In the genomic region with DNA sequence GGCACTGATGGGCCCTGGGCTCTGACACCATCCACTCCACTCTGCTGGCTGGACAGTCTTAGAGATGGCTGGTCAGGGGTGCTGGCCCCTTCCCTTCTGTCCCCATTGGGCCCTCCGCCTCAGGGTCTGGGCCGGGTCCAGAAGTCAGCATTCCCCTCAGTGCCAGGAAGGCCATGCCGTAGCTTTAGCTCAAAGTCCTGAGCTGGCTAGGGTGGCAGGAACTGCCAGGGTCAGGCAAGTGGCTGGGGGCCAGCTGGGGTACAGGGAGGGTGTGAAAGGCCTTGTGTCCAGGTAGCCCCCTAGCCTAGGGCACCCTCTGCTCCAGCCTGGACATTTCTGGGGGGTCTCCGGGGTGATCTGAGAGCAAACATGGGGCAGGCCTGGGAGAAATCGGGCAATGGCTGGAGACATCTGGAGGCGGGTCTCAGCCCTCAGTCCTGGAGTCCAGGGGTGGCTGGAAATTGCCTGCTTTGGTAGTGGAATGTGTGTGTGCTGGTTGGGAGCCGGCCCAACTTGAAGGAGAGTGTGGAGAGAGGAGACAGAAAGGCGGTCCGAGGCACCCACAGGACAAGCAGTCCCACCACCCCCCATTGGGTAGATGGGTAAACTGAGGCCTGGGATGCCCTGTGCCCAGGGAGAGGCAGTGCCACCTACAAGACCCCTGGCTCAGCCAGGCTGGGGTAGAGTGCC, we compare ENCODE assay signal across 10 cellular contexts. TPM values are rescaled to one million over a fixed set of nuclear protein-coding genes. Genes with fewer than 3 reads are reported as not detected.
DNase-seq lines count a peak whose midpoint lies in the region; ATAC-seq and TF ChIP-seq lines count a peak whose summit lies in the region.
"Had no signal": no experiment of that assay in that cellular context is flagged by ENCODE, and none has a peak within 500 bp of the region (broad histone marks: within the 10 kb centered on the region; RNA-seq: fewer than 3 reads in every experiment).

No MANE protein-coding gene starts in this region.

- peak overlapping the region; percentile 44 for H3K9ac ChIP-seq in neuronal stem cell (ENCODE audit: low read depth, low read length, poor library complexity)

- H3K4me1 ChIP-seq in Panc1 (ENCODE audit: control insufficient read depth, insufficient read depth, low read length) (peaks cover 34% of the 10 kb centered on the region), esophagus squamous epithelium (peaks cover 0 to 28% (median 6%) of the 10 kb centered on the region in 3 donors), neuronal stem cell (ENCODE audit: control insufficient read depth in 2 of 2, insufficient read depth in 1 of 2, low read depth in 1 of 2, low read length in 2 of 2) (peaks cover 6 to 7% of the 10 kb centered on the region in 2 donors)
- H3K4me1 ChIP-seq: Caco-2 had no signal

- no peak overlapping the region for H4K91ac ChIP-seq in neuronal stem cell (ENCODE audit: low read depth, low read length, poor library complexity)

- peak overlapping the region; percentile 78 for H2BK5ac ChIP-seq in neuronal stem cell (ENCODE audit: low read length)

- no peak overlapping the region for H2AK5ac ChIP-seq in neuronal stem cell (ENCODE audit: low read depth, low read length)

- peak; percentile 46 for ATAC-seq in Panc1

- no peak overlapping the region for H4K8ac ChIP-seq in neuronal stem cell (ENCODE audit: low read depth, low read length)

- H3K4ac ChIP-seq in neuronal stem cell (ENCODE audit: low read length) = no peak overlapping the region

- TF ChIP-seq CTCF in Panc1 (IDR thresholded peaks at IDR 0.05) = no peak
- TF ChIP-seq CTCF in esophagus squamous epithelium (IDR thresholded peaks at IDR 0.05) = no peak

- no peak overlapping the region for H2AFZ ChIP-seq in neuronal stem cell (ENCODE audit: low read length)

- H3K23ac ChIP-seq in neuronal stem cell (ENCODE audit: low read depth, low read length, poor library complexity) = no peak overlapping the region

- intact Hi-C loops in Panc1 (cut with micrococcal nuclease; ENCODE audit: unreplicated experiment) = no loop called here
- intact Hi-C loops in esophagus squamous epithelium (cut with DNase I) = no loop called here

- no peak overlapping the region for H3K4me2 ChIP-seq in neuronal stem cell (ENCODE audit: insufficient read depth, low read length, poor library complexity, severe bottlenecking)

- H2BK12ac ChIP-seq in neuronal stem cell (ENCODE audit: low read length) = peak overlapping the region; percentile 58

- H3K36me3 ChIP-seq in Panc1 (ENCODE audit: control insufficient read depth, insufficient read depth, low read length) (no peaks in the 10 kb centered on the region), esophagus squamous epithelium (no peaks in the 10 kb centered on the region), neuronal stem cell (replicated peaks in 1 of 2; ENCODE audit: control insufficient read depth in 2 of 2, insufficient read depth in 2 of 2, low read length in 2 of 2) (no peaks in the 10 kb centered on the region)

- H3K27ac ChIP-seq in Panc1 (ENCODE audit: low read length) = peak overlapping the region; percentile 76
- H3K27ac ChIP-seq in esophagus squamous epithelium = peak overlapping the region in 3 of 4 donors; percentile 7 to 72 (median 54)
- H3K27ac ChIP-seq in neuronal stem cell (replicated peaks; ENCODE audit: low read length) = no peak overlapping the region

- CTCF ChIA-PET in Panc1 (lab: Charles Lee) = no interaction called here

- H3K9me3 ChIP-seq in Panc1 (ENCODE audit: control insufficient read depth, insufficient read depth, low read depth, low read length) = no peaks in the 10 kb centered on the region
- no peaks in the 10 kb centered on the region for H3K9me3 ChIP-seq in esophagus squamous epithelium
- no peaks in the 10 kb centered on the region for H3K9me3 ChIP-seq in neuronal stem cell (replicated peaks in 1 of 2; ENCODE audit: control insufficient read depth in 2 of 2, insufficient read depth in 1 of 2, low read depth in 1 of 2, low read length in 2 of 2)
- H3K9me3 ChIP-seq: Caco-2 had no signal

- no peaks in the 10 kb centered on the region for H3K27me3 ChIP-seq in Panc1 (ENCODE audit: control insufficient read depth, insufficient read depth, low read length)
- H3K27me3 ChIP-seq in esophagus squamous epithelium = peaks cover 0 to 21% (median 0%) of the 10 kb centered on the region in 4 donors
- no peaks in the 10 kb centered on the region for H3K27me3 ChIP-seq in neuronal stem cell (ENCODE audit: control insufficient read depth in 3 of 3, insufficient read depth in 3 of 3, low read depth in 1 of 3, low read length in 3 of 3)

- H2BK15ac ChIP-seq in neuronal stem cell (ENCODE audit: low read length) = no peak overlapping the region

- 57 to 60% methylated on average over 1 to 4 of the region's 9 CpGs for WGBS in esophagus squamous epithelium, 2 donors
- no CpG with 5 or more reads among the region's 9 CpGs for WGBS in neuronal stem cell (ENCODE audit: extremely low coverage in 2 of 2, insufficient read length in 2 of 2, insufficient replicate concordance in 1 of 2), 2 donors

- H3K4me3 ChIP-seq in Panc1 (ENCODE audit: low read depth in 2 of 2, low read length in 2 of 2) (no peak overlapping the region), esophagus squamous epithelium (no peak overlapping the region), neuronal stem cell (ENCODE audit: low read length in 2 of 2) (no peak overlapping the region)

- TF ChIP-seq POLR2A in esophagus squamous epithelium (IDR thresholded peaks at IDR 0.05) = no peak

- DNase-seq in EH (ENCODE audit: low read depth) (peak; percentile 3), Panc1 (ENCODE audit: low read depth, low spot score) (no peak), esophagus squamous epithelium (lab: John Stamatoyannopoulos, UW) (no peak), neuronal stem cell (ENCODE audit: low spot score) (no peak), DMS114 treated with DMSO at 0.1 percent for 48 hours (lab: John Stamatoyannopoulos, UW; ENCODE audit: unreplicated experiment) (no peak), superior temporal gyrus (ENCODE audit: extremely low spot score) (no peak), AG08395 (ENCODE audit: low spot score) (no peak), NCI-H526 (lab: John Stamatoyannopoulos, UW) (no peak)
- DNase-seq: NK-92 treated with Interleukin-12 subunit alpha and Interleukin-12 subunit beta, amount 100 ng/mL, for 24 hours had no signal

- POLR2A ChIA-PET in Panc1 (lab: Charles Lee) = no interaction called here

- no TSS peak for BruUV-seq in Panc1 (replicated peaks; lab: Mats Ljungman, UMichigan)

- H3K14ac ChIP-seq in neuronal stem cell (ENCODE audit: low read length) = peak overlapping the region; percentile 82

- peak overlapping the region; percentile 76 for H3K18ac ChIP-seq in neuronal stem cell (ENCODE audit: low read length)

- no peak overlapping the region for H2BK120ac ChIP-seq in neuronal stem cell (ENCODE audit: low read depth, low read length)

- in situ Hi-C loops in Panc1 (cut with HindIII; ENCODE audit: low pct_unique_long_range_greater_than_20kb, low sequenced_read_pairs) = no loop called here

- peaks cover 28% of the 10 kb centered on the region for H3K79me1 ChIP-seq in neuronal stem cell (ENCODE audit: low read depth, low read length)

RNA-seq across cellular contexts. Expression of gene TPSG1, which starts 32.5 kb away (rescaled TPM):
- 4.6 TPM for total RNA-seq in Panc1 (2021; ENCODE audit: unreplicated experiment)
- polyA plus RNA-seq in Panc1 (2012; ENCODE audit: insufficient read length) = 2.4 TPM
- under 1 TPM in 1 of 4 donors, not detected in 3; 0.27 TPM for total RNA-seq in esophagus squamous epithelium
- polyA plus RNA-seq in neuronal stem cell (2013, experiment 1 of 2) = not detected
- not detected for polyA plus RNA-seq in neuronal stem cell (2013, experiment 2 of 2)
- total RNA-seq: Caco-2 had no signal

RNA-seq across cellular contexts. Expression of gene TPSB2, which starts 37.5 kb away (rescaled TPM):
- 0.57 TPM for total RNA-seq in Panc1 (2021; ENCODE audit: unreplicated experiment)
- 0.39 TPM for polyA plus RNA-seq in Panc1 (2012; ENCODE audit: insufficient read length)
- total RNA-seq in esophagus squamous epithelium = 100 to 1,000 TPM in 1 of 4 donors, 10 to 100 TPM in 2, 1 to 10 TPM in 1; 4.0 to 537 (median 20.2) TPM
- not detected for polyA plus RNA-seq in neuronal stem cell (2013, experiment 1 of 2)
- polyA plus RNA-seq in neuronal stem cell (2013, experiment 2 of 2) = not detected
- total RNA-seq: Caco-2 had no signal

RNA-seq across cellular contexts. Expression of gene CACNA1H, which starts 39.6 kb away (rescaled TPM):
- 31.1 TPM for total RNA-seq in Panc1 (2021; ENCODE audit: unreplicated experiment)
- 40.3 TPM for polyA plus RNA-seq in Panc1 (2012; ENCODE audit: insufficient read length)
- 10 to 100 TPM in 1 of 4 donors, 1 to 10 TPM in 3; 1.7 to 14.7 (median 5.6) TPM for total RNA-seq in esophagus squamous epithelium
- polyA plus RNA-seq in neuronal stem cell (2013, experiment 1 of 2) = 21.5 TPM
- polyA plus RNA-seq in neuronal stem cell (2013, experiment 2 of 2) = 21.7 TPM

RNA-seq across cellular contexts. Expression of gene TPSAB1, which starts 48.0 kb away (rescaled TPM):
- total RNA-seq in Panc1 (2021; ENCODE audit: unreplicated experiment) (not detected), esophagus squamous epithelium (100 to 1,000 TPM in 1 of 4 donors, 10 to 100 TPM in 2, 1 to 10 TPM in 1; 3.0 to 395 (median 16.7) TPM)
- polyA plus RNA-seq in Panc1 (2012; ENCODE audit: insufficient read length) = not detected
- not detected for polyA plus RNA-seq in neuronal stem cell (2013, experiment 1 of 2)
- not detected for polyA plus RNA-seq in neuronal stem cell (2013, experiment 2 of 2)
- total RNA-seq: Caco-2 had no signal
